In genomic region chr3:154225536-154225935, GRCh38 we compare ENCODE assay signal across 36 cellular contexts.
"Had no signal": no experiment of that assay in that cellular context is flagged by ENCODE, and none has a peak within 500 bp of the region (broad histone marks: within the 10 kb centered on the region; RNA-seq: fewer than 3 reads in every experiment).

No MANE protein-coding gene starts in this region.

- H3K4me1 Mint-ChIP-seq: activated naive CD8-positive, alpha-beta T cell treated with anti-CD3 and anti-CD28 coated beads for 36 hours had no signal

- H3K27ac Mint-ChIP-seq: activated CD8-positive, alpha-beta T cell treated with anti-CD3 and anti-CD28 coated beads for 36 hours; activated naive CD8-positive, alpha-beta T cell treated with anti-CD3 and anti-CD28 coated beads for 36 hours; activated T-cell treated with anti-CD3 and anti-CD28 coated beads, Interleukin-2, amount 50 U/mL, for 72 hours; activated T-helper 17 cell treated with anti-CD3 and anti-CD28 coated beads, Interleukin-2, amount 50 U/mL, for 72 hours had no signal

- H3K36me3 Mint-ChIP-seq: activated naive CD8-positive, alpha-beta T cell treated with anti-CD3 and anti-CD28 coated beads for 36 hours had no signal

- H3K4me3 ChIP-seq: PC-9 had no signal

- H3K4me3 Mint-ChIP-seq: activated CD8-positive, alpha-beta T cell treated with anti-CD3 and anti-CD28 coated beads for 36 hours; activated naive CD8-positive, alpha-beta T cell treated with anti-CD3 and anti-CD28 coated beads for 36 hours; activated T-cell treated with anti-CD3 and anti-CD28 coated beads, Interleukin-2, amount 50 U/mL, for 72 hours; activated T-helper 17 cell treated with anti-CD3 and anti-CD28 coated beads, Interleukin-2, amount 50 U/mL, for 72 hours had no signal

- H3K9me3 Mint-ChIP-seq: activated CD8-positive, alpha-beta T cell treated with anti-CD3 and anti-CD28 coated beads for 36 hours; activated naive CD8-positive, alpha-beta T cell treated with anti-CD3 and anti-CD28 coated beads for 36 hours; activated T-cell treated with anti-CD3 and anti-CD28 coated beads, Interleukin-2, amount 50 U/mL, for 72 hours; activated T-helper 17 cell treated with anti-CD3 and anti-CD28 coated beads, Interleukin-2, amount 50 U/mL, for 72 hours had no signal

- H3K36me3 ChIP-seq: brain microvascular endothelial cell, WERI-Rb-1 had no signal

- H3K27me3 ChIP-seq: brain microvascular endothelial cell had no signal

- DNase-seq: activated CD4-positive, alpha-beta T cell treated with anti-CD3 and anti-CD28 coated beads for 1 hour; activated CD4-positive, alpha-beta T cell treated with anti-CD3 and anti-CD28 coated beads for 48 hours; activated CD4-positive, CD25-positive, alpha-beta regulatory T cell; activated CD8-positive, alpha-beta T cell treated with anti-CD3 and anti-CD28 coated beads for 36 hours; activated effector memory CD4-positive, alpha-beta T cell treated with anti-CD3 and anti-CD28 coated beads, Interleukin-2, amount 50 U/mL, for 16 hours; activated naive CD4-positive, alpha-beta T cell; activated naive CD4-positive, alpha-beta T cell treated with anti-CD3 and anti-CD28 coated beads, Interleukin-2, amount 50 U/mL, for 16 hours; activated naive CD8-positive, alpha-beta T cell treated with anti-CD3 and anti-CD28 coated beads for 36 hours; activated T-cell treated with anti-CD3 and anti-CD28 coated beads, Interleukin-2, amount 50 U/mL, for 1 hour; activated T-cell treated with anti-CD3 and anti-CD28 coated beads, Interleukin-2, amount 50 U/mL, for 72 hours; amniotic stem cell; aorta; brain microvascular endothelial cell; central memory CD4-positive, alpha-beta T cell; NCI-H1092 treated with DMSO at 0.1 percent for 48 hours; NCI-H1417; NCI-H146; NCI-H187; NCI-H2029 treated with DMSO at 0.1 percent for 48 hours; NCI-H2107; NCI-H2171; NCI-H510A; NCI-H526; NCI-H748 treated with DMSO at 0.1 percent for 48 hours; NK-92 treated with Interleukin-12 subunit alpha and Interleukin-12 subunit beta, amount 100 ng/mL, for 24 hours; PC-9; SIG-M5; SW 1271; T-helper 1 cell; T-helper 2 cell; T-helper 9 cell; WERI-Rb-1 had no signal

- H3K27ac ChIP-seq: brain microvascular endothelial cell, KMS-11, PC-9, RWPE1, WERI-Rb-1 had no signal

- FAIRE-seq: RCC 7860 had no signal
